ENCODE assay signal across 1 cellular context in the genomic region with DNA sequence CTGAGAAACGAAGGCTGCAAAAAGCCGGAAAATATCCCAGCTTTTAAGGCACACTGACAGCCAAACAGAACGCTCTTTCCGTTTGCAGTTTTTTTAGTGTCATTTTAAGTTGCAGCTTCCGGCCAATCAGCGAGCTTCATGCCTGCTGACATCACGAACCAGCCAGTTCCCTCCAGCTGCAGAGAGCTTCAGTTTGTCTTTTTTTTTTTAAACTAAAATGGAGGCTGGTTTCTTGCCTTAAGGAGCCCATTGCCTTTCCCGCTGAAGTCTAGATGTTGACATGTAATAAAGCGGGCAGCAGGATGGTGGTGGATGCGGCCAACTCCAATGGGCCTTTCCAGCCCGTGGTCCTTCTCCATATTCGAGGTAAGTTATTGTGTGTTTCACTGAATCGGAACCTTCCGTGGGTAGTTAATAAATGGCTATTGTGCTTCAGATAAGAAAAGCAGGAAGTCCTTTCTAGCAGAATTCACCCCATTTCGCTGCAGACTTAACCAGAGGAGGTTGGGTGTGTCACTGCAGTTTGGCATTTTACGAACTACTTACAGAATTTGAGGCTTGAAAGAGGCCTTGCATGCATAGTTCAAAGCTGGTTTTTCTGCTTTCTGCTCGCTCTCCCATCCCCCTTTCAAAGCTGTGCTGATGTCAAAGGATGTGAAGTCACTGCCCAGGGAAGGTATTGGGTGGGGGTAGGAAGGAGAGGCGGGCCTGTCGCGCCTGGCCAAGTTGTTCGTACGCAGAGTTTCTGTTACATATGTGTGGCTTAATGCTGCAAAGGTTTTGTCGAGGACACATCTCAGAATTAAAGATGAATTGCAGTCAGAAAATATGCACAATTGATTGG.
TF ChIP-seq lines count a peak whose summit lies in the region.

No MANE protein-coding gene starts in this region.

TF ChIP-seq in HepG2, 621 proteins besides CTCF, POLR2A, EP300 and RAD21 (continued from another document and continues in another):
- peak; percentile 65; the same call in 1 of the 2 replicates for TF ChIP-seq ZMAT3 (CRISPR knock-in tag; conservative IDR thresholded peaks at IDR 0.05)
- peak; percentile 73; the same call in 1 of the 2 replicates for TF ChIP-seq ZNF44 (CRISPR knock-in tag; IDR thresholded peaks at IDR 0.05)
- no peak for TF ChIP-seq AKAP8 (CRISPR knock-in tag; IDR thresholded peaks at IDR 0.05)
- no peak for TF ChIP-seq HOXA9 (CRISPR knock-in tag; IDR thresholded peaks at IDR 0.05; ENCODE audit: borderline replicate concordance)
- TF ChIP-seq, protein P1, sequence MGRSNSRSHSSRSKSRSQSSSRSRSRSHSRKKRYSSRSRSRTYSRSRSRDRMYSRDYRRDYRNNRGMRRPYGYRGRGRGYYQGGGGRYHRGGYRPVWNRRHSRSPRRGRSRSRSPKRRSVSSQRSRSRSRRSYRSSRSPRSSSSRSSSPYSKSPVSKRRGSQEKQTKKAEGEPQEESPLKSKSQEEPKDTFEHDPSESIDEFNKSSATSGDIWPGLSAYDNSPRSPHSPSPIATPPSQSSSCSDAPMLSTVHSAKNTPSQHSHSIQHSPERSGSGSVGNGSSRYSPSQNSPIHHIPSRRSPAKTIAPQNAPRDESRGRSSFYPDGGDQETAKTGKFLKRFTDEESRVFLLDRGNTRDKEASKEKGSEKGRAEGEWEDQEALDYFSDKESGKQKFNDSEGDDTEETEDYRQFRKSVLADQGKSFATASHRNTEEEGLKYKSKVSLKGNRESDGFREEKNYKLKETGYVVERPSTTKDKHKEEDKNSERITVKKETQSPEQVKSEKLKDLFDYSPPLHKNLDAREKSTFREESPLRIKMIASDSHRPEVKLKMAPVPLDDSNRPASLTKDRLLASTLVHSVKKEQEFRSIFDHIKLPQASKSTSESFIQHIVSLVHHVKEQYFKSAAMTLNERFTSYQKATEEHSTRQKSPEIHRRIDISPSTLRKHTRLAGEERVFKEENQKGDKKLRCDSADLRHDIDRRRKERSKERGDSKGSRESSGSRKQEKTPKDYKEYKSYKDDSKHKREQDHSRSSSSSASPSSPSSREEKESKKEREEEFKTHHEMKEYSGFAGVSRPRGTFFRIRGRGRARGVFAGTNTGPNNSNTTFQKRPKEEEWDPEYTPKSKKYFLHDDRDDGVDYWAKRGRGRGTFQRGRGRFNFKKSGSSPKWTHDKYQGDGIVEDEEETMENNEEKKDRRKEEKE (IDR thresholded peaks at IDR 0.05), result no peak
- TF ChIP-seq POLR2AphosphoS2 (IDR thresholded peaks at IDR 0.05; ENCODE audit: low read depth, low read length), result no peak
- TF ChIP-seq HNRNPK (IDR thresholded peaks at IDR 0.05; ENCODE audit: low read depth, low read length, poor library complexity, severe bottlenecking), result no peak
- TF ChIP-seq ZNF124 (CRISPR knock-in tag; IDR thresholded peaks at IDR 0.05), result no peak; the same call in 1 of the 2 replicates
- TF ChIP-seq, protein P2, sequence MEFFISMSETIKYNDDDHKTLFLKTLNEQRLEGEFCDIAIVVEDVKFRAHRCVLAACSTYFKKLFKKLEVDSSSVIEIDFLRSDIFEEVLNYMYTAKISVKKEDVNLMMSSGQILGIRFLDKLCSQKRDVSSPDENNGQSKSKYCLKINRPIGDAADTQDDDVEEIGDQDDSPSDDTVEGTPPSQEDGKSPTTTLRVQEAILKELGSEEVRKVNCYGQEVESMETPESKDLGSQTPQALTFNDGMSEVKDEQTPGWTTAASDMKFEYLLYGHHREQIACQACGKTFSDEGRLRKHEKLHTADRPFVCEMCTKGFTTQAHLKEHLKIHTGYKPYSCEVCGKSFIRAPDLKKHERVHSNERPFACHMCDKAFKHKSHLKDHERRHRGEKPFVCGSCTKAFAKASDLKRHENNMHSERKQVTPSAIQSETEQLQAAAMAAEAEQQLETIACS (CRISPR knock-in tag; IDR thresholded peaks at IDR 0.05), result no peak
- no peak for TF ChIP-seq KLF13 (CRISPR knock-in tag; IDR thresholded peaks at IDR 0.05)
- TF ChIP-seq KLF6 (CRISPR knock-in tag; IDR thresholded peaks at IDR 0.05), result no peak
- TF ChIP-seq, protein P3, sequence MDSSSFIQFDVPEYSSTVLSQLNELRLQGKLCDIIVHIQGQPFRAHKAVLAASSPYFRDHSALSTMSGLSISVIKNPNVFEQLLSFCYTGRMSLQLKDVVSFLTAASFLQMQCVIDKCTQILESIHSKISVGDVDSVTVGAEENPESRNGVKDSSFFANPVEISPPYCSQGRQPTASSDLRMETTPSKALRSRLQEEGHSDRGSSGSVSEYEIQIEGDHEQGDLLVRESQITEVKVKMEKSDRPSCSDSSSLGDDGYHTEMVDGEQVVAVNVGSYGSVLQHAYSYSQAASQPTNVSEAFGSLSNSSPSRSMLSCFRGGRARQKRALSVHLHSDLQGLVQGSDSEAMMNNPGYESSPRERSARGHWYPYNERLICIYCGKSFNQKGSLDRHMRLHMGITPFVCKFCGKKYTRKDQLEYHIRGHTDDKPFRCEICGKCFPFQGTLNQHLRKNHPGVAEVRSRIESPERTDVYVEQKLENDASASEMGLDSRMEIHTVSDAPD (CRISPR knock-in tag; IDR thresholded peaks at IDR 0.05), result no peak
- TF ChIP-seq, protein P4, sequence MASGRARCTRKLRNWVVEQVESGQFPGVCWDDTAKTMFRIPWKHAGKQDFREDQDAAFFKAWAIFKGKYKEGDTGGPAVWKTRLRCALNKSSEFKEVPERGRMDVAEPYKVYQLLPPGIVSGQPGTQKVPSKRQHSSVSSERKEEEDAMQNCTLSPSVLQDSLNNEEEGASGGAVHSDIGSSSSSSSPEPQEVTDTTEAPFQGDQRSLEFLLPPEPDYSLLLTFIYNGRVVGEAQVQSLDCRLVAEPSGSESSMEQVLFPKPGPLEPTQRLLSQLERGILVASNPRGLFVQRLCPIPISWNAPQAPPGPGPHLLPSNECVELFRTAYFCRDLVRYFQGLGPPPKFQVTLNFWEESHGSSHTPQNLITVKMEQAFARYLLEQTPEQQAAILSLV (CRISPR knock-in tag; IDR thresholded peaks at IDR 0.05; ENCODE audit: borderline replicate concordance), result no peak
- TF ChIP-seq MED1 (CRISPR knock-in tag; IDR thresholded peaks at IDR 0.05), result no peak; the same call in none of the 2 replicates
- no peak for TF ChIP-seq ZNF546 (CRISPR knock-in tag; conservative IDR thresholded peaks at IDR 0.05)
- TF ChIP-seq, protein P5, sequence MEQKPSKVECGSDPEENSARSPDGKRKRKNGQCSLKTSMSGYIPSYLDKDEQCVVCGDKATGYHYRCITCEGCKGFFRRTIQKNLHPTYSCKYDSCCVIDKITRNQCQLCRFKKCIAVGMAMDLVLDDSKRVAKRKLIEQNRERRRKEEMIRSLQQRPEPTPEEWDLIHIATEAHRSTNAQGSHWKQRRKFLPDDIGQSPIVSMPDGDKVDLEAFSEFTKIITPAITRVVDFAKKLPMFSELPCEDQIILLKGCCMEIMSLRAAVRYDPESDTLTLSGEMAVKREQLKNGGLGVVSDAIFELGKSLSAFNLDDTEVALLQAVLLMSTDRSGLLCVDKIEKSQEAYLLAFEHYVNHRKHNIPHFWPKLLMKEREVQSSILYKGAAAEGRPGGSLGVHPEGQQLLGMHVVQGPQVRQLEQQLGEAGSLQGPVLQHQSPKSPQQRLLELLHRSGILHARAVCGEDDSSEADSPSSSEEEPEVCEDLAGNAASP (CRISPR knock-in tag; IDR thresholded peaks at IDR 0.05; ENCODE audit: borderline replicate concordance), result no peak
- TF ChIP-seq MATR3 (CRISPR knock-in tag; IDR thresholded peaks at IDR 0.05), result no peak
- no peak for TF ChIP-seq HES4 (CRISPR knock-in tag; IDR thresholded peaks at IDR 0.05; ENCODE audit: borderline replicate concordance)
- TF ChIP-seq, protein P6, sequence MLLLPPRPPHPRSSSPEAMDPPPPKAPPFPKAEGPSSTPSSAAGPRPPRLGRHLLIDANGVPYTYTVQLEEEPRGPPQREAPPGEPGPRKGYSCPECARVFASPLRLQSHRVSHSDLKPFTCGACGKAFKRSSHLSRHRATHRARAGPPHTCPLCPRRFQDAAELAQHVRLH (CRISPR knock-in tag; IDR thresholded peaks at IDR 0.05; ENCODE audit: borderline replicate concordance, low read depth), result peak; percentile 51; the same call in 1 of the 2 replicates
- TF ChIP-seq ZNF569 (CRISPR knock-in tag; IDR thresholded peaks at IDR 0.05; ENCODE audit: borderline replicate concordance), result no peak
- TF ChIP-seq PAWR (CRISPR knock-in tag; IDR thresholded peaks at IDR 0.05; ENCODE audit: borderline replicate concordance), result no peak
- TF ChIP-seq, protein P7, sequence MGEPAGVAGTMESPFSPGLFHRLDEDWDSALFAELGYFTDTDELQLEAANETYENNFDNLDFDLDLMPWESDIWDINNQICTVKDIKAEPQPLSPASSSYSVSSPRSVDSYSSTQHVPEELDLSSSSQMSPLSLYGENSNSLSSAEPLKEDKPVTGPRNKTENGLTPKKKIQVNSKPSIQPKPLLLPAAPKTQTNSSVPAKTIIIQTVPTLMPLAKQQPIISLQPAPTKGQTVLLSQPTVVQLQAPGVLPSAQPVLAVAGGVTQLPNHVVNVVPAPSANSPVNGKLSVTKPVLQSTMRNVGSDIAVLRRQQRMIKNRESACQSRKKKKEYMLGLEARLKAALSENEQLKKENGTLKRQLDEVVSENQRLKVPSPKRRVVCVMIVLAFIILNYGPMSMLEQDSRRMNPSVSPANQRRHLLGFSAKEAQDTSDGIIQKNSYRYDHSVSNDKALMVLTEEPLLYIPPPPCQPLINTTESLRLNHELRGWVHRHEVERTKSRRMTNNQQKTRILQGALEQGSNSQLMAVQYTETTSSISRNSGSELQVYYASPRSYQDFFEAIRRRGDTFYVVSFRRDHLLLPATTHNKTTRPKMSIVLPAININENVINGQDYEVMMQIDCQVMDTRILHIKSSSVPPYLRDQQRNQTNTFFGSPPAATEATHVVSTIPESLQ (CRISPR knock-in tag; conservative IDR thresholded peaks at IDR 0.05), result no peak
- TF ChIP-seq LCORL (IDR thresholded peaks at IDR 0.05), result no peak
- TF ChIP-seq LCORL (CRISPR knock-in tag; IDR thresholded peaks at IDR 0.05), result 0 out of 2 replicates have a peak, but pooled peaks have one; percentile 3
- no peak for TF ChIP-seq FOXK2 (IDR thresholded peaks at IDR 0.05)
- peak; percentile 34; the same call in 1 of the 2 replicates for TF ChIP-seq CHD4 (IDR thresholded peaks at IDR 0.05; ENCODE audit: borderline replicate concordance, low read length)
- TF ChIP-seq ELF1 (CRISPR knock-in tag; IDR thresholded peaks at IDR 0.05), result peak; percentile 57
- no peak for TF ChIP-seq PLRG1 (conservative IDR thresholded peaks at IDR 0.05)
- no peak for TF ChIP-seq FOXK1 (CRISPR knock-in tag; IDR thresholded peaks at IDR 0.05; ENCODE audit: borderline replicate concordance, low read depth)
- TF ChIP-seq, protein P8, sequence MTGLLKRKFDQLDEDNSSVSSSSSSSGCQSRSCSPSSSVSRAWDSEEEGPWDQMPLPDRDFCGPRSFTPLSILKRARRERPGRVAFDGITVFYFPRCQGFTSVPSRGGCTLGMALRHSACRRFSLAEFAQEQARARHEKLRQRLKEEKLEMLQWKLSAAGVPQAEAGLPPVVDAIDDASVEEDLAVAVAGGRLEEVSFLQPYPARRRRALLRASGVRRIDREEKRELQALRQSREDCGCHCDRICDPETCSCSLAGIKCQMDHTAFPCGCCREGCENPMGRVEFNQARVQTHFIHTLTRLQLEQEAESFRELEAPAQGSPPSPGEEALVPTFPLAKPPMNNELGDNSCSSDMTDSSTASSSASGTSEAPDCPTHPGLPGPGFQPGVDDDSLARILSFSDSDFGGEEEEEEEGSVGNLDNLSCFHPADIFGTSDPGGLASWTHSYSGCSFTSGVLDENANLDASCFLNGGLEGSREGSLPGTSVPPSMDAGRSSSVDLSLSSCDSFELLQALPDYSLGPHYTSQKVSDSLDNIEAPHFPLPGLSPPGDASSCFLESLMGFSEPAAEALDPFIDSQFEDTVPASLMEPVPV (CRISPR knock-in tag; IDR thresholded peaks at IDR 0.05), result peak; percentile 67; the same call in 1 of the 2 replicates
- no peak for TF ChIP-seq CBX5 (CRISPR knock-in tag; IDR thresholded peaks at IDR 0.05; ENCODE audit: borderline replicate concordance)
- TF ChIP-seq TGIF2 (CRISPR knock-in tag; IDR thresholded peaks at IDR 0.05), result no peak
- TF ChIP-seq, protein P9, sequence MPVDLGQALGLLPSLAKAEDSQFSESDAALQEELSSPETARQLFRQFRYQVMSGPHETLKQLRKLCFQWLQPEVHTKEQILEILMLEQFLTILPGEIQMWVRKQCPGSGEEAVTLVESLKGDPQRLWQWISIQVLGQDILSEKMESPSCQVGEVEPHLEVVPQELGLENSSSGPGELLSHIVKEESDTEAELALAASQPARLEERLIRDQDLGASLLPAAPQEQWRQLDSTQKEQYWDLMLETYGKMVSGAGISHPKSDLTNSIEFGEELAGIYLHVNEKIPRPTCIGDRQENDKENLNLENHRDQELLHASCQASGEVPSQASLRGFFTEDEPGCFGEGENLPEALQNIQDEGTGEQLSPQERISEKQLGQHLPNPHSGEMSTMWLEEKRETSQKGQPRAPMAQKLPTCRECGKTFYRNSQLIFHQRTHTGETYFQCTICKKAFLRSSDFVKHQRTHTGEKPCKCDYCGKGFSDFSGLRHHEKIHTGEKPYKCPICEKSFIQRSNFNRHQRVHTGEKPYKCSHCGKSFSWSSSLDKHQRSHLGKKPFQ (CRISPR knock-in tag; IDR thresholded peaks at IDR 0.05; ENCODE audit: insufficient replicate concordance), result peak; percentile 70
- TF ChIP-seq NFIC (IDR thresholded peaks at IDR 0.05; ENCODE audit: low read length), result no peak
- no peak for TF ChIP-seq PCBP1 (IDR thresholded peaks at IDR 0.05; ENCODE audit: borderline replicate concordance, low read depth, low read length)
- no peak for TF ChIP-seq TBX3 (IDR thresholded peaks at IDR 0.05; ENCODE audit: borderline replicate concordance)
- TF ChIP-seq PCBP2 (optimal IDR thresholded peaks at IDR 0.05; ENCODE audit: low read depth, low read length, poor library complexity, severe bottlenecking), result no peak
- TF ChIP-seq ZNF589 (CRISPR knock-in tag; conservative IDR thresholded peaks at IDR 0.05), result no peak
- TF ChIP-seq FIP1L1 (IDR thresholded peaks at IDR 0.05; ENCODE audit: borderline replicate concordance, insufficient read depth, low read depth, low read length), result no peak
- peak; percentile 93 for TF ChIP-seq KMT2B (CRISPR knock-in tag; IDR thresholded peaks at IDR 0.05)
- TF ChIP-seq ZNF17 (CRISPR knock-in tag; IDR thresholded peaks at IDR 0.05), result no peak
- no peak for TF ChIP-seq CBX2 (IDR thresholded peaks at IDR 0.05; ENCODE audit: low read depth, low read length)
- no peak for TF ChIP-seq CBX2 (CRISPR knock-in tag; IDR thresholded peaks at IDR 0.05; ENCODE audit: low read depth)
- no peak for TF ChIP-seq ZMYM2 (CRISPR knock-in tag; IDR thresholded peaks at IDR 0.05)
- TF ChIP-seq U2AF2 (IDR thresholded peaks at IDR 0.05; ENCODE audit: low read depth, low read length), result no peak
- TF ChIP-seq ZNF746 (CRISPR knock-in tag; IDR thresholded peaks at IDR 0.05), result no peak; the same call in 1 of the 2 replicates
- 0 out of 2 replicates have a peak, but pooled peaks have one; percentile 6 for TF ChIP-seq NR2F6 (IDR thresholded peaks at IDR 0.05)
- TF ChIP-seq NR2F6 (CRISPR knock-in tag; IDR thresholded peaks at IDR 0.05), result no peak
- TF ChIP-seq ZBTB42 (CRISPR knock-in tag; IDR thresholded peaks at IDR 0.05), result no peak; the same call in 1 of the 2 replicates
- TF ChIP-seq ZFP36L1 (CRISPR knock-in tag; IDR thresholded peaks at IDR 0.05), result no peak
- no peak for TF ChIP-seq HNRNPLL (IDR thresholded peaks at IDR 0.05; ENCODE audit: low read depth, low read length, poor library complexity, severe bottlenecking)
- peak; percentile 66 for TF ChIP-seq ZFY (CRISPR knock-in tag; IDR thresholded peaks at IDR 0.05)
- no peak for TF ChIP-seq TMF1 (CRISPR knock-in tag; IDR thresholded peaks at IDR 0.05; ENCODE audit: low read depth)
- no peak for TF ChIP-seq FOXJ3 (CRISPR knock-in tag; IDR thresholded peaks at IDR 0.05; ENCODE audit: borderline replicate concordance)
- no peak for TF ChIP-seq NBN (conservative IDR thresholded peaks at IDR 0.05)
- no peak; the same call in 1 of the 2 replicates for TF ChIP-seq ZNF430 (CRISPR knock-in tag; IDR thresholded peaks at IDR 0.05)
- no peak for TF ChIP-seq ZNF737 (CRISPR knock-in tag; IDR thresholded peaks at IDR 0.05; ENCODE audit: borderline replicate concordance)
- no peak for TF ChIP-seq NFKB2 (CRISPR knock-in tag; IDR thresholded peaks at IDR 0.05; ENCODE audit: borderline replicate concordance)
